1 cellular context compared by ENCODE assay signal in genomic region chr4:75940692-75941253, GRCh38.
TF ChIP-seq lines count a peak whose summit lies in the region.

NAAA (minus strand) TSS chr4:75941013; CDS start chr4:75940949, 64 bp downstream.

TF ChIP-seq in SK-N-SH, 30 proteins besides CTCF, POLR2A, EP300 and RAD21 (continued from another document):
- TF ChIP-seq MAX (IDR thresholded peaks at IDR 0.05; ENCODE audit: low read depth) (no peak), GATA2 (CRISPR knock-in tag; IDR thresholded peaks at IDR 0.05) (no peak), JUND (IDR thresholded peaks at IDR 0.05) (no peak), TEAD4 (IDR thresholded peaks at IDR 0.05; ENCODE audit: borderline replicate concordance, insufficient read depth) (no peak), FOXM1 (IDR thresholded peaks at IDR 0.05; ENCODE audit: low read depth) (no peak), NRF1 (IDR thresholded peaks at IDR 0.05; ENCODE audit: low read depth, low read length) (peak; percentile 7; the same call in 1 of the 2 replicates), FOXJ3 (CRISPR knock-in tag; IDR thresholded peaks at IDR 0.05) (no peak), REST (IDR thresholded peaks at IDR 0.05; ENCODE audit: low read depth, low read length) (no peak), EZH2phosphoT487 (IDR thresholded peaks at IDR 0.05; ENCODE audit: borderline replicate concordance, low read depth) (no peak), RFX5 (IDR thresholded peaks at IDR 0.05; ENCODE audit: low read length) (no peak), POLR2AphosphoS5 (IDR thresholded peaks at IDR 0.05; ENCODE audit: low read depth, low read length) (no peak), MEF2A (IDR thresholded peaks at IDR 0.05; ENCODE audit: borderline replicate concordance, low read depth) (no peak), TCF12 (IDR thresholded peaks at IDR 0.05) (no peak), GABPA (IDR thresholded peaks at IDR 0.05; ENCODE audit: low read depth) (no peak), TAF1 (IDR thresholded peaks at IDR 0.05; ENCODE audit: borderline replicate concordance, low read depth, low read length) (no peak), CHD2 (IDR thresholded peaks at IDR 0.05; ENCODE audit: low read length, partially characterized antibody) (no peak), PBX3 (IDR thresholded peaks at IDR 0.05) (no peak), YY1 (IDR thresholded peaks at IDR 0.05; ENCODE audit: low read depth) (no peak), ELF1 (IDR thresholded peaks at IDR 0.05) (no peak), FOSL2 (IDR thresholded peaks at IDR 0.05; ENCODE audit: borderline replicate concordance, low read depth) (no peak)
